Comparison of ENCODE assay signal across 24 cellular contexts in the genomic region with DNA sequence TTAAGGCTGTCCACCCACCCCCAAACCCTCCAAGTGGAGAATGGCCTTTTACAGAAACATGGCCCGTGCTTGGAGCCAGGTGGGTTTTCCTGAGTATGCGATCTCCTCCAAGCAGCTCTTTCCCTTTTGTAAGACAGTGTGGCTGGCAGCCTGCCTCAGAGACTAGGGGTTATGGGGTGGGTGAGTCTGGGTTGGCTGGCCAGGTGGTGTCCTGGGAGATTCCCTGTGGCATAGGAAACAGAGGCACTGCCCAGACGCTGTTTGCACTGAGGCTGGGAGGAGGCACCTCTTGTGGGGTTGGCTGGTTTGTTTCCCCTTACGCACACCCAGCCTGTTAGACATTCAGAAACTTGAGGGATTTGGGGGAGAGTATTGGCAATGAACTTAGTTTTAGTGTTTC.
"Had no signal": no experiment of that assay in that cellular context is flagged by ENCODE, and none has a peak within 500 bp of the region (broad histone marks: within the 10 kb centered on the region; RNA-seq: fewer than 3 reads in every experiment).

No MANE protein-coding gene starts in this region.

- H3K27ac ChIP-seq: ascending aorta, brain microvascular endothelial cell, esophagus squamous epithelium, ovary, skin epidermis, vagina, VCaP had no signal

- DNase-seq: activated CD4-positive, alpha-beta T cell treated with anti-CD3 and anti-CD28 coated beads for 4 hours; activated CD4-positive, alpha-beta T cell treated with anti-CD3 and anti-CD28 coated beads, Interleukin-2, amount 50 U/mL, for 4 hours; activated effector memory CD4-positive, alpha-beta T cell treated with Interleukin-2 at 50 U/mL for 16 hours; activated naive CD4-positive, alpha-beta T cell treated with Interleukin-2 at 50 U/mL for 16 hours; activated T-cell treated with anti-CD3 and anti-CD28 coated beads for 4 hours; activated T-cell treated with anti-CD3 and anti-CD28 coated beads, Interleukin-2, amount 50 U/mL, for 72 hours; brain microvascular endothelial cell; effector CD4-positive, alpha-beta T cell; esophagus squamous epithelium; foreskin melanocyte; left ventricle myocardium superior; naive B cell; ovary; stimulated activated CD4-positive, alpha-beta T cell treated with anti-CD3 and anti-CD28 coated beads, Interleukin-4, amount 100 ng/mL, for 24 hours; stimulated activated naive CD8-positive, alpha-beta T cell treated with anti-CD3 and anti-CD28 coated beads, Interleukin-15, amount 100 ng/mL, for 72 hours; SW 1271; T-helper 9 cell; transverse colon had no signal

- H3K4me3 ChIP-seq: ascending aorta, esophagus squamous epithelium, ovary, skin epidermis, transverse colon, vagina had no signal

- H3K9me3 ChIP-seq: ascending aorta, esophagus squamous epithelium, ovary, transverse colon, vagina had no signal

- H3K27me3 ChIP-seq: ascending aorta, brain microvascular endothelial cell, esophagus squamous epithelium, ovary, transverse colon, vagina had no signal

- ATAC-seq: activated T-cell treated with anti-CD3 and anti-CD28 coated beads, Interleukin-2, amount 50 U/mL, for 72 hours; left ventricle myocardium superior; sciatic nerve; stimulated activated effector memory CD8-positive, alpha-beta T cell treated with anti-CD3 and anti-CD28 coated beads, Interleukin-12 subunit alpha, Interleukin-12 subunit beta, amount 100 ng/mL, for 72 hours; stimulated activated naive CD8-positive, alpha-beta T cell treated with anti-CD3 and anti-CD28 coated beads, Interleukin-15, amount 100 ng/mL, for 72 hours had no signal

- H3K4me1 ChIP-seq: vagina had no signal
